ENCODE assay signal across 2 cellular contexts in the genomic region with DNA sequence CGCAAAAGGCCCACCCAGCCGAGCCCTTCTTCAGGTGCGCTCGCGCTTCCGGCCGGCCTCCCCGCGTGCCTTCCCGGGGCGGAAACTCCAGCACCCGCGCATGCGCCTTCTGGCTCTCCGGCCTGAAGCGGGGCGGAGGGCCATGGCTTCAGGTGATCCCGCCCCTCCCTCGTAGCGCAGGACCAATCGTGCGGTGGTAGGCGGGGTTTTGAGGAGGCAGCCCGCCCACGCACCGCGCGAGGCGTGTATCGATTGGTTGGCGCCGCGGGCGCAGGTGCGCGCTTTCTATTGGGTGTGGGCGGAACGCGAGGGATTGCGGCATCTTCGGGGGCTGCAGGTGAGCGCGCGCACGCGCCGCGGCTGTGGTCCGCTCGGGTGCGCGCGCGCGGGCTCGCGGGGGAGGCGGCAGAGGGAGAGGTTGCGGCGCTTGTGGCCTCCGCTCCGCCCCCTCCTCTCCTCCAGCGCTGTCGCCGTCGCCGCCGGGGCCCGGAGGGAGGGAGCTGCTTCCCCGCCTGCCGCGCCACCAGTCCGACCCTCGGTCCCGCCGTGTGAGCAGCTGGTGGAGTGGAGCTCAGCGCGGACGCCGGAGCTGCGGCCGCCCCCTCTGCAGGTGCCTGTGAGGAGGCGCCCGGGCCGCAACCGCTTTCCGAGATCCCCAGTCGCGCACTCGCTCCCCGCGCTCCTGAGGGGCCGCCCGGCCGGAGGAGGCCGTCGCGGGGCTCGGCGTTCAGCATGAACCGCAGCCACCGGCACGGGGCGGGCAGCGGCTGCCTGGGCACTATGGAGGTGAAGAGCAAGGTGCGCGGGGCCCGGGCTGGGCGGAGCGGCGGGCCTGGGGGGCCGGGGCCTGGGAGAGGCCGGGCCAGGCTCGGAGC.
TF ChIP-seq lines count a peak whose summit lies in the region.

A gene with protein sequence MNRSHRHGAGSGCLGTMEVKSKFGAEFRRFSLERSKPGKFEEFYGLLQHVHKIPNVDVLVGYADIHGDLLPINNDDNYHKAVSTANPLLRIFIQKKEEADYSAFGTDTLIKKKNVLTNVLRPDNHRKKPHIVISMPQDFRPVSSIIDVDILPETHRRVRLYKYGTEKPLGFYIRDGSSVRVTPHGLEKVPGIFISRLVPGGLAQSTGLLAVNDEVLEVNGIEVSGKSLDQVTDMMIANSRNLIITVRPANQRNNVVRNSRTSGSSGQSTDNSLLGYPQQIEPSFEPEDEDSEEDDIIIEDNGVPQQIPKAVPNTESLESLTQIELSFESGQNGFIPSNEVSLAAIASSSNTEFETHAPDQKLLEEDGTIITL (plus strand): TSS at position 526 of the 875 bp plus-strand sequence. CDS start 207 bp downstream, at position 733.

TF ChIP-seq in HCT116, 20 proteins besides CTCF, POLR2A, EP300 and RAD21:
- TF ChIP-seq, protein P1, sequence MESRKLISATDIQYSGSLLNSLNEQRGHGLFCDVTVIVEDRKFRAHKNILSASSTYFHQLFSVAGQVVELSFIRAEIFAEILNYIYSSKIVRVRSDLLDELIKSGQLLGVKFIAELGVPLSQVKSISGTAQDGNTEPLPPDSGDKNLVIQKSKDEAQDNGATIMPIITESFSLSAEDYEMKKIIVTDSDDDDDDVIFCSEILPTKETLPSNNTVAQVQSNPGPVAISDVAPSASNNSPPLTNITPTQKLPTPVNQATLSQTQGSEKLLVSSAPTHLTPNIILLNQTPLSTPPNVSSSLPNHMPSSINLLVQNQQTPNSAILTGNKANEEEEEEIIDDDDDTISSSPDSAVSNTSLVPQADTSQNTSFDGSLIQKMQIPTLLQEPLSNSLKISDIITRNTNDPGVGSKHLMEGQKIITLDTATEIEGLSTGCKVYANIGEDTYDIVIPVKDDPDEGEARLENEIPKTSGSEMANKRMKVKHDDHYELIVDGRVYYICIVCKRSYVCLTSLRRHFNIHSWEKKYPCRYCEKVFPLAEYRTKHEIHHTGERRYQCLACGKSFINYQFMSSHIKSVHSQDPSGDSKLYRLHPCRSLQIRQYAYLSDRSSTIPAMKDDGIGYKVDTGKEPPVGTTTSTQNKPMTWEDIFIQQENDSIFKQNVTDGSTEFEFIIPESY (IDR thresholded peaks at IDR 0.05; ENCODE audit: extremely low read depth, insufficient replicate concordance, low read length) = peak; percentile 25
- TF ChIP-seq ZFX (IDR thresholded peaks at IDR 0.05) (peak; percentile 92), POLR2AphosphoS5 (IDR thresholded peaks at IDR 0.05; ENCODE audit: low read depth, low read length) (peak; percentile 77), YY1 (IDR thresholded peaks at IDR 0.05; ENCODE audit: extremely low read depth, insufficient replicate concordance, low read depth, low read length) (peak; percentile 6)
- TF ChIP-seq, protein P2, sequence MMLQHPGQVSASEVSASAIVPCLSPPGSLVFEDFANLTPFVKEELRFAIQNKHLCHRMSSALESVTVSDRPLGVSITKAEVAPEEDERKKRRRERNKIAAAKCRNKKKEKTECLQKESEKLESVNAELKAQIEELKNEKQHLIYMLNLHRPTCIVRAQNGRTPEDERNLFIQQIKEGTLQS (IDR thresholded peaks at IDR 0.05) = no peak

TF ChIP-seq in neural cell, 6 proteins besides CTCF, POLR2A, EP300 and RAD21 (continued from another document):
- peak; percentile 90 for TF ChIP-seq POLR2AphosphoS5 (IDR thresholded peaks at IDR 0.05)
- TF ChIP-seq EZH2 (IDR thresholded peaks at IDR 0.05; ENCODE audit: borderline replicate concordance, insufficient read depth, low read length, poor library complexity, severe bottlenecking) = no peak
- TF ChIP-seq, protein P3, sequence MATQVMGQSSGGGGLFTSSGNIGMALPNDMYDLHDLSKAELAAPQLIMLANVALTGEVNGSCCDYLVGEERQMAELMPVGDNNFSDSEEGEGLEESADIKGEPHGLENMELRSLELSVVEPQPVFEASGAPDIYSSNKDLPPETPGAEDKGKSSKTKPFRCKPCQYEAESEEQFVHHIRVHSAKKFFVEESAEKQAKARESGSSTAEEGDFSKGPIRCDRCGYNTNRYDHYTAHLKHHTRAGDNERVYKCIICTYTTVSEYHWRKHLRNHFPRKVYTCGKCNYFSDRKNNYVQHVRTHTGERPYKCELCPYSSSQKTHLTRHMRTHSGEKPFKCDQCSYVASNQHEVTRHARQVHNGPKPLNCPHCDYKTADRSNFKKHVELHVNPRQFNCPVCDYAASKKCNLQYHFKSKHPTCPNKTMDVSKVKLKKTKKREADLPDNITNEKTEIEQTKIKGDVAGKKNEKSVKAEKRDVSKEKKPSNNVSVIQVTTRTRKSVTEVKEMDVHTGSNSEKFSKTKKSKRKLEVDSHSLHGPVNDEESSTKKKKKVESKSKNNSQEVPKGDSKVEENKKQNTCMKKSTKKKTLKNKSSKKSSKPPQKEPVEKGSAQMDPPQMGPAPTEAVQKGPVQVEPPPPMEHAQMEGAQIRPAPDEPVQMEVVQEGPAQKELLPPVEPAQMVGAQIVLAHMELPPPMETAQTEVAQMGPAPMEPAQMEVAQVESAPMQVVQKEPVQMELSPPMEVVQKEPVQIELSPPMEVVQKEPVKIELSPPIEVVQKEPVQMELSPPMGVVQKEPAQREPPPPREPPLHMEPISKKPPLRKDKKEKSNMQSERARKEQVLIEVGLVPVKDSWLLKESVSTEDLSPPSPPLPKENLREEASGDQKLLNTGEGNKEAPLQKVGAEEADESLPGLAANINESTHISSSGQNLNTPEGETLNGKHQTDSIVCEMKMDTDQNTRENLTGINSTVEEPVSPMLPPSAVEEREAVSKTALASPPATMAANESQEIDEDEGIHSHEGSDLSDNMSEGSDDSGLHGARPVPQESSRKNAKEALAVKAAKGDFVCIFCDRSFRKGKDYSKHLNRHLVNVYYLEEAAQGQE (IDR thresholded peaks at IDR 0.05; ENCODE audit: borderline replicate concordance) = peak; percentile 68
- peak; percentile 70 for TF ChIP-seq MXI1 (conservative IDR thresholded peaks at IDR 0.05; ENCODE audit: poor library complexity, severe bottlenecking)
